10 cellular contexts compared by ENCODE assay signal in genomic region chr20:43404880-43405279, GRCh38. TPM values are rescaled to one million over a fixed set of nuclear protein-coding genes. Genes with fewer than 3 reads are reported as not detected.
DNase-seq lines count a peak whose midpoint lies in the region; TF ChIP-seq lines count a peak whose summit lies in the region.
"Had no signal": no experiment of that assay in that cellular context is flagged by ENCODE, and none has a peak within 500 bp of the region (broad histone marks: within the 10 kb centered on the region; RNA-seq: fewer than 3 reads in every experiment).

No MANE protein-coding gene starts in this region.

- no peak overlapping the region for H4K8ac ChIP-seq in neuronal stem cell (ENCODE audit: low read depth, low read length)

- H3K4me3 ChIP-seq in MG63 (no peak overlapping the region), brain microvascular endothelial cell (ENCODE audit: low read depth, low read length) (no peak overlapping the region), neuronal stem cell (ENCODE audit: low read length in 2 of 2) (no peak overlapping the region)
- H3K4me3 ChIP-seq: SJCRH30 had no signal

- no peak overlapping the region for H2BK5ac ChIP-seq in neuronal stem cell (ENCODE audit: low read length)

- H2BK15ac ChIP-seq in neuronal stem cell (ENCODE audit: low read length) = no peak overlapping the region

- in situ Hi-C loops in brain microvascular endothelial cell (cut with HindIII; ENCODE audit: low pct_ligation_motif_present, low sequenced_read_pairs) = no loop called here

- peak; percentile 68 for DNase-seq in activated CD4-positive, alpha-beta T cell treated with anti-CD3 and anti-CD28 coated beads for 48 hours
- no peak for DNase-seq in activated CD4-positive, alpha-beta T cell treated with anti-CD3 and anti-CD28 coated beads, Interleukin-2, amount 50 U/mL, for 4 hours
- DNase-seq in MG63 = peak; percentile 23
- DNase-seq in brain microvascular endothelial cell = no peak
- peak; percentile 29 to 63 for DNase-seq in stimulated activated CD4-positive, alpha-beta T cell treated with anti-CD3 and anti-CD28 coated beads, Interleukin-2, amount 100 ng/mL, for 24 hours
- DNase-seq in NCI-H2107 (lab: John Stamatoyannopoulos, UW) = no peak
- DNase-seq in neuronal stem cell (ENCODE audit: low spot score) = no peak
- no peak for DNase-seq in NCI-H1436 (lab: John Stamatoyannopoulos, UW)
- DNase-seq: CD4-positive, alpha-beta T cell had no signal

- H3K18ac ChIP-seq in neuronal stem cell (ENCODE audit: low read length) = no peak overlapping the region

- H2AFZ ChIP-seq in neuronal stem cell (ENCODE audit: low read length) = no peak overlapping the region

- no peak overlapping the region for H2BK12ac ChIP-seq in neuronal stem cell (ENCODE audit: low read length)

- H3K4ac ChIP-seq in neuronal stem cell (ENCODE audit: low read length) = no peak overlapping the region

- H3K79me1 ChIP-seq in neuronal stem cell (ENCODE audit: low read depth, low read length) = no peaks in the 10 kb centered on the region

- H4K91ac ChIP-seq in neuronal stem cell (ENCODE audit: low read depth, low read length, poor library complexity) = no peak overlapping the region

- H2AK5ac ChIP-seq in neuronal stem cell (ENCODE audit: low read depth, low read length) = no peak overlapping the region

- TF ChIP-seq CTCF in brain microvascular endothelial cell (IDR thresholded peaks at IDR 0.05; ENCODE audit: low read depth, low read length, missing control alignments) = peak; percentile 18

- no peak overlapping the region for H3K4me2 ChIP-seq in neuronal stem cell (ENCODE audit: insufficient read depth, low read length, poor library complexity, severe bottlenecking)

- H3K36me3 ChIP-seq in MG63 = no peaks in the 10 kb centered on the region
- no peaks in the 10 kb centered on the region for H3K36me3 ChIP-seq in brain microvascular endothelial cell (replicated peaks)
- no peaks in the 10 kb centered on the region for H3K36me3 ChIP-seq in neuronal stem cell (replicated peaks in 1 of 2; ENCODE audit: control insufficient read depth in 2 of 2, insufficient read depth in 2 of 2, low read length in 2 of 2)
- H3K36me3 ChIP-seq: SJCRH30 had no signal

- H3K27me3 ChIP-seq in MG63 (peaks cover 13% of the 10 kb centered on the region), brain microvascular endothelial cell (replicated peaks) (no peaks in the 10 kb centered on the region), neuronal stem cell (ENCODE audit: control insufficient read depth in 3 of 3, insufficient read depth in 3 of 3, low read depth in 1 of 3, low read length in 3 of 3) (no peaks in the 10 kb centered on the region)
- H3K27me3 ChIP-seq: SJCRH30 had no signal

- H3K4me1 ChIP-seq in neuronal stem cell (ENCODE audit: control insufficient read depth in 2 of 2, insufficient read depth in 1 of 2, low read depth in 1 of 2, low read length in 2 of 2) = no peaks in the 10 kb centered on the region
- H3K4me1 ChIP-seq: SJCRH30 had no signal

- H3K9ac ChIP-seq in neuronal stem cell (ENCODE audit: low read depth, low read length, poor library complexity) = no peak overlapping the region

- H3K9me3 ChIP-seq in MG63 = peaks cover 3% of the 10 kb centered on the region
- peaks cover 0 to 2% of the 10 kb centered on the region in 2 donors for H3K9me3 ChIP-seq in neuronal stem cell (replicated peaks in 1 of 2; ENCODE audit: control insufficient read depth in 2 of 2, insufficient read depth in 1 of 2, low read depth in 1 of 2, low read length in 2 of 2)

- no peak overlapping the region for H3K27ac ChIP-seq in brain microvascular endothelial cell
- H3K27ac ChIP-seq in neuronal stem cell (replicated peaks; ENCODE audit: low read length) = no peak overlapping the region
- H3K27ac ChIP-seq: SJCRH30 had no signal

- WGBS in neuronal stem cell (ENCODE audit: extremely low coverage in 2 of 2, insufficient read length in 2 of 2, insufficient replicate concordance in 1 of 2), 2 donors = no CpG with 5 or more reads among the region's 3 CpGs

- H3K23ac ChIP-seq in neuronal stem cell (ENCODE audit: low read depth, low read length, poor library complexity) = no peak overlapping the region

- no peak overlapping the region for H2BK120ac ChIP-seq in neuronal stem cell (ENCODE audit: low read depth, low read length)

- H3K14ac ChIP-seq in neuronal stem cell (ENCODE audit: low read length) = no peak overlapping the region

RNA-seq across cellular contexts. Expression of gene SRSF6, which starts 52.8 kb away (rescaled TPM):
- total RNA-seq in MG63 (2014; rRNA removed; shearing (Covaris generic); ENCODE audit: low replicate concordance) = 16.3 and 22.1 TPM in 2 replicates
- polyA plus RNA-seq in neuronal stem cell (2013, experiment 1 of 2) = 84.4 TPM
- 85.8 TPM for polyA plus RNA-seq in neuronal stem cell (2013, experiment 2 of 2)

Comparison
In these comparisons a context has a peak if more than half of its experiments do, and no peak if none do; other contexts are left out.
1. DNase-seq: peak in activated CD4-positive, alpha-beta T cell treated with anti-CD3 and anti-CD28 coated beads for 48 hours (single experiment), MG63 (single experiment) and stimulated activated CD4-positive, alpha-beta T cell treated with anti-CD3 and anti-CD28 coated beads, Interleukin-2, amount 100 ng/mL, for 24 hours (2 of 2); none in activated CD4-positive, alpha-beta T cell treated with anti-CD3 and anti-CD28 coated beads, Interleukin-2, amount 50 U/mL, for 4 hours (0 of 2), brain microvascular endothelial cell (single experiment), NCI-H2107 (single experiment), neuronal stem cell (single experiment) and NCI-H1436 (single experiment).